28 cellular contexts compared by ENCODE assay signal in genomic region chr1:181499825-181500224, GRCh38. TPM values are rescaled to one million over a fixed set of nuclear protein-coding genes. Genes with fewer than 3 reads are reported as not detected.
"Had no signal": no experiment of that assay in that cellular context is flagged by ENCODE, and none has a peak within 500 bp of the region (broad histone marks: within the 10 kb centered on the region; RNA-seq: fewer than 3 reads in every experiment).

No MANE protein-coding gene starts in this region.

- H3K27me3 Mint-ChIP-seq: stimulated activated memory B cell treated with anti-CD40 and anti-IgM and Interleukin-4, amounts not matched to agents 10 μg/mL and 1 μg/mL and 100 μg/mL, for 72 hours had no signal

- H3K4me3 Mint-ChIP-seq: mesothelial cell of epicardium; naive B cell; natural killer cell; nephron progenitor cell; neural progenitor cell; stimulated activated memory B cell treated with anti-CD40 and anti-IgM and Interleukin-4, amounts not matched to agents 10 μg/mL and 1 μg/mL and 100 μg/mL, for 72 hours; stimulated activated naive CD8-positive, alpha-beta T cell treated with anti-CD3 and anti-CD28 coated beads, Interleukin-15, amount 100 ng/mL, for 72 hours; type B pancreatic cell had no signal

- H3K9me3 ChIP-seq: left ventricle myocardium inferior, neutrophil, psoas muscle, right lobe of liver, uterus had no signal

- H3K9ac ChIP-seq: neural progenitor cell, parathyroid adenoma had no signal

- H3K27ac Mint-ChIP-seq: mesothelial cell of epicardium; natural killer cell; nephron progenitor cell; neural progenitor cell; stimulated activated memory B cell treated with anti-CD40 and anti-IgM and Interleukin-4, amounts not matched to agents 10 μg/mL and 1 μg/mL and 100 μg/mL, for 72 hours; stimulated activated naive CD8-positive, alpha-beta T cell treated with anti-CD3 and anti-CD28 coated beads, Interleukin-15, amount 100 ng/mL, for 72 hours; type B pancreatic cell had no signal

- ATAC-seq: natural killer cell; psoas muscle; right lobe of liver; stimulated activated memory B cell treated with anti-CD40 and anti-IgM and Interleukin-4, amounts not matched to agents 10 μg/mL and 1 μg/mL and 100 μg/mL, for 72 hours; stimulated activated naive CD8-positive, alpha-beta T cell treated with anti-CD3 and anti-CD28 coated beads, Interleukin-15, amount 100 ng/mL, for 72 hours had no signal

- H3K36me3 ChIP-seq: left ventricle myocardium inferior, neural progenitor cell, neutrophil, right lobe of liver, tibial nerve, uterus had no signal

- H3K4me1 ChIP-seq: left ventricle myocardium inferior, parathyroid adenoma, psoas muscle, right lobe of liver, uterus had no signal

- H3K27me3 ChIP-seq: neural progenitor cell, neutrophil, right lobe of liver, tibial nerve, uterus had no signal

- DNase-seq: islet precursor cell; left ventricle myocardium inferior; mesendoderm; naive B cell; natural killer cell; nephron progenitor cell; occipital lobe; psoas muscle; right lobe of liver; stimulated activated CD4-positive, alpha-beta T cell treated with anti-CD3 and anti-CD28 coated beads, Interleukin-1b, Interleukin-23, amount 100 ng/mL, for 48 hours; stimulated activated CD4-positive, alpha-beta T cell treated with anti-CD3 and anti-CD28 coated beads, Interleukin-2, amount 100 ng/mL, for 48 hours; stimulated activated CD4-positive, alpha-beta T cell treated with anti-CD3 and anti-CD28 coated beads, Interleukin-4, amount 100 ng/mL, for 4 hours; stimulated activated CD8-positive, alpha-beta memory T cell treated with anti-CD3 and anti-CD28 coated beads, Interleukin-4, amount 100 ng/mL, for 48 hours; stimulated activated naive CD4-positive, alpha-beta T cell treated with Interleukin-2 at 50 U/mL for 16 hours; stimulated activated naive CD8-positive, alpha-beta T cell treated with anti-CD3 and anti-CD28 coated beads, Interleukin-15, amount 100 ng/mL, for 72 hours; substantia nigra; uterus had no signal

- H3K9me3 Mint-ChIP-seq: mesothelial cell of epicardium; nephron progenitor cell; neural progenitor cell; stimulated activated naive CD8-positive, alpha-beta T cell treated with anti-CD3 and anti-CD28 coated beads, Interleukin-15, amount 100 ng/mL, for 72 hours; type B pancreatic cell had no signal

- H3K36me3 Mint-ChIP-seq: mesothelial cell of epicardium, natural killer cell, neural progenitor cell, type B pancreatic cell had no signal

- H3K4me3 ChIP-seq: left ventricle myocardium inferior, lung, neural progenitor cell, psoas muscle, right lobe of liver, smooth muscle cell, tibial nerve, uterus had no signal

- H3K27ac ChIP-seq: left ventricle myocardium inferior, neural progenitor cell, neutrophil, parathyroid adenoma, psoas muscle, right lobe of liver, tibial nerve, uterus had no signal

RNA-seq across cellular contexts. Expression of gene CACNA1E, which starts 16.5 kb away (rescaled TPM):
- total RNA-seq: osteocyte, smooth muscle cell, tibial nerve, ureter had no signal
- polyA plus RNA-seq: smooth muscle cell had no signal
